Comparison of ENCODE assay signal across 1 cellular context in genomic region chr6:26553739-26554668, GRCh38.
TF ChIP-seq lines count a peak whose summit lies in the region.

No MANE protein-coding gene starts in this region.

TF ChIP-seq in HepG2, 621 proteins besides CTCF, POLR2A, EP300 and RAD21 (continued from another document and continues in another):
- TF ChIP-seq PRDM10 (CRISPR knock-in tag; IDR thresholded peaks at IDR 0.05; ENCODE audit: low read depth) (0 out of 2 replicates have a peak, but pooled peaks have one; percentile 5), NPAS2 (CRISPR knock-in tag; IDR thresholded peaks at IDR 0.05; ENCODE audit: borderline replicate concordance) (no peak), HNF4A (CRISPR knock-in tag; IDR thresholded peaks at IDR 0.05) (peak; percentile 38; the same call in 1 of the 2 replicates), MTF1 (CRISPR knock-in tag; IDR thresholded peaks at IDR 0.05) (no peak), FOXO4 (CRISPR knock-in tag; conservative IDR thresholded peaks at IDR 0.05) (0 out of 2 replicates have a peak, but pooled peaks have one; percentile 81), ZNF740 (CRISPR knock-in tag; IDR thresholded peaks at IDR 0.05) (0 out of 2 replicates have a peak, but pooled peaks have one; percentile 46), NCOA1 (CRISPR knock-in tag; IDR thresholded peaks at IDR 0.05) (no peak), FOXJ3 (CRISPR knock-in tag; IDR thresholded peaks at IDR 0.05; ENCODE audit: borderline replicate concordance) (0 out of 2 replicates have a peak, but pooled peaks have one; percentile 19), ZNF574 (CRISPR knock-in tag; IDR thresholded peaks at IDR 0.05) (peak; percentile 70), CHCHD3 (CRISPR knock-in tag; IDR thresholded peaks at IDR 0.05) (no peak), NFYC (CRISPR knock-in tag; IDR thresholded peaks at IDR 0.05) (0 out of 2 replicates have a peak, but pooled peaks have one; percentile 1), ZNF672 (CRISPR knock-in tag; IDR thresholded peaks at IDR 0.05) (no peak), CBX1 (IDR thresholded peaks at IDR 0.05; ENCODE audit: low read depth) (peak; percentile 61), MED8 (CRISPR knock-in tag; IDR thresholded peaks at IDR 0.05; ENCODE audit: insufficient replicate concordance) (no peak), ZNF784 (CRISPR knock-in tag; IDR thresholded peaks at IDR 0.05; ENCODE audit: borderline replicate concordance) (no peak), ZMYM4 (CRISPR knock-in tag; IDR thresholded peaks at IDR 0.05) (peak; percentile 58; the same call in 1 of the 2 replicates), ZNF761 (CRISPR knock-in tag; conservative IDR thresholded peaks at IDR 0.05) (no peak), RBM22 (optimal IDR thresholded peaks at IDR 0.05; ENCODE audit: low read length) (peak; percentile 97), ZNF614 (CRISPR knock-in tag; IDR thresholded peaks at IDR 0.05; ENCODE audit: borderline replicate concordance) (0 out of 2 replicates have a peak, but pooled peaks have one; percentile 38), ZNF138 (CRISPR knock-in tag; IDR thresholded peaks at IDR 0.05; ENCODE audit: low read depth) (no peak), ARHGAP35 (CRISPR knock-in tag; IDR thresholded peaks at IDR 0.05; ENCODE audit: borderline replicate concordance) (no peak), PPARG (CRISPR knock-in tag; conservative IDR thresholded peaks at IDR 0.05) (no peak; the same call in 1 of the 2 replicates), REL (CRISPR knock-in tag; conservative IDR thresholded peaks at IDR 0.05) (0 out of 2 replicates have a peak, but pooled peaks have one; percentile 35), NFIB (CRISPR knock-in tag; IDR thresholded peaks at IDR 0.05; ENCODE audit: borderline replicate concordance) (no peak), NFIC (IDR thresholded peaks at IDR 0.05; ENCODE audit: low read length) (peak; percentile 59; the same call in 1 of the 2 replicates), NCOA5 (CRISPR knock-in tag; IDR thresholded peaks at IDR 0.05) (no peak), NR2F2 (IDR thresholded peaks at IDR 0.05; ENCODE audit: borderline replicate concordance, low read depth) (0 out of 2 replicates have a peak, but pooled peaks have one; percentile 21), RORA (CRISPR knock-in tag; IDR thresholded peaks at IDR 0.05) (0 out of 2 replicates have a peak, but pooled peaks have one; percentile 31), MEIS1 (CRISPR knock-in tag; IDR thresholded peaks at IDR 0.05; ENCODE audit: borderline replicate concordance) (0 out of 2 replicates have a peak, but pooled peaks have one; percentile 39), SRSF4 (IDR thresholded peaks at IDR 0.05; ENCODE audit: low read depth, low read length, poor library complexity, severe bottlenecking) (no peak), TEAD3 (CRISPR knock-in tag; optimal IDR thresholded peaks at IDR 0.05; ENCODE audit: borderline replicate concordance) (peak; percentile 7), RFX3 (CRISPR knock-in tag; IDR thresholded peaks at IDR 0.05) (no peak), ZNF883 (CRISPR knock-in tag; IDR thresholded peaks at IDR 0.05; ENCODE audit: not compliant biosample characterization) (no peak), SETDB1 (CRISPR knock-in tag; IDR thresholded peaks at IDR 0.05; ENCODE audit: borderline replicate concordance) (no peak), CEBPG (CRISPR knock-in tag; IDR thresholded peaks at IDR 0.05) (peak; percentile 14; the same call in 1 of the 2 replicates), DR1 (CRISPR knock-in tag; IDR thresholded peaks at IDR 0.05) (no peak), ELK4 (CRISPR knock-in tag; IDR thresholded peaks at IDR 0.05; ENCODE audit: borderline replicate concordance) (no peak), ZNF564 (CRISPR knock-in tag; IDR thresholded peaks at IDR 0.05) (peak; percentile 27; the same call in 1 of the 2 replicates), HMGXB4 (CRISPR knock-in tag; IDR thresholded peaks at IDR 0.05; ENCODE audit: borderline replicate concordance in 1 of 2, low read depth in 1 of 2) (peak; percentile 96 to 97), WIZ (CRISPR knock-in tag; IDR thresholded peaks at IDR 0.05) (no peak), IKZF4 (CRISPR knock-in tag; IDR thresholded peaks at IDR 0.05; ENCODE audit: borderline replicate concordance, low read depth, not compliant biosample characterization) (no peak), SMAD3 (CRISPR knock-in tag; IDR thresholded peaks at IDR 0.05) (0 out of 2 replicates have a peak, but pooled peaks have one; percentile 40), TFDP2 (CRISPR knock-in tag; IDR thresholded peaks at IDR 0.05) (peak; percentile 15; the same call in 1 of the 2 replicates), ZNF264 (CRISPR knock-in tag; IDR thresholded peaks at IDR 0.05) (no peak), ZNF790 (CRISPR knock-in tag; IDR thresholded peaks at IDR 0.05; ENCODE audit: borderline replicate concordance) (no peak), GZF1 (CRISPR knock-in tag; IDR thresholded peaks at IDR 0.05) (peak; percentile 34; the same call in 1 of the 2 replicates), NRL (CRISPR knock-in tag; IDR thresholded peaks at IDR 0.05; ENCODE audit: borderline replicate concordance) (no peak), ZNF552 (CRISPR knock-in tag; IDR thresholded peaks at IDR 0.05; ENCODE audit: borderline replicate concordance) (peak; percentile 67; the same call in 1 of the 2 replicates), SALL1 (CRISPR knock-in tag; IDR thresholded peaks at IDR 0.05) (peak; percentile 74), ZNF567 (CRISPR knock-in tag; IDR thresholded peaks at IDR 0.05; ENCODE audit: borderline replicate concordance) (no peak; the same call in 1 of the 2 replicates), KDM3A (CRISPR knock-in tag; IDR thresholded peaks at IDR 0.05; ENCODE audit: low read depth) (0 out of 2 replicates have a peak, but pooled peaks have one; percentile 9), ATF5 (CRISPR knock-in tag; IDR thresholded peaks at IDR 0.05; ENCODE audit: low read depth) (no peak), RXRA (CRISPR knock-in tag; IDR thresholded peaks at IDR 0.05) (peak; percentile 27; the same call in 1 of the 2 replicates)
